24 cellular contexts compared by ENCODE assay signal in genomic region chr1:93151474-93151873, GRCh38.
"Had no signal": no experiment of that assay in that cellular context is flagged by ENCODE, and none has a peak within 500 bp of the region (broad histone marks: within the 10 kb centered on the region; RNA-seq: fewer than 3 reads in every experiment).

No MANE protein-coding gene starts in this region.

- ATAC-seq: activated CD8-positive, alpha-beta T cell treated with anti-CD3 and anti-CD28 coated beads, Interleukin-2, amount 10 ng/mL, durations not matched to agents 7 days and 5 days; SK-N-SH treated with all-trans-retinoic acid at 6 μM for 48 hours; T-helper 17 cell; WTC11 had no signal

- H3K27me3 Mint-ChIP-seq: activated CD4-positive, alpha-beta T cell treated with anti-CD3 and anti-CD28 coated beads, Interleukin-2, amount 10 ng/mL, durations not matched to agents 24 days and 14 days; activated naive CD4-positive, alpha-beta T cell treated with anti-CD3 and anti-CD28 coated beads, Interleukin-2, amount 50 U/mL, for 24 hours; T-helper 17 cell had no signal

- H3K4me1 ChIP-seq: SJSA1 had no signal

- DNase-seq: activated CD4-positive, alpha-beta T cell treated with anti-CD3 and anti-CD28 coated beads, Interleukin-2, amount 10 ng/mL, durations not matched to agents 24 days and 14 days; activated CD4-positive, CD25-positive, alpha-beta regulatory T cell treated with anti-CD3 and anti-CD28 coated beads, Interleukin-2, amount 50 U/mL, for 72 hours; activated CD8-positive, alpha-beta memory T cell treated with anti-CD3 and anti-CD28 coated beads, Interleukin-2, amount 50 U/mL, for 48 hours; activated CD8-positive, alpha-beta T cell treated with anti-CD3 and anti-CD28 coated beads, Interleukin-2, amount 10 ng/mL, durations not matched to agents 7 days and 5 days; activated effector memory CD4-positive, alpha-beta T cell treated with Interleukin-2 at 50 U/mL for 16 hours; activated naive CD4-positive, alpha-beta T cell; activated T-cell treated with anti-CD3 and anti-CD28 coated beads, Interleukin-2, amount 50 U/mL, for 48 hours; brain microvascular endothelial cell; KG1; NCI-H1048; NCI-H146; NCI-H187 treated with DMSO at 0.1 percent for 48 hours; NCI-H2081 treated with DMSO at 0.1 percent for 48 hours; NCI-H446; NCI-H524; SHP77; SW 1271; T-helper 17 cell; T-helper 9 cell had no signal

- H3K4me3 ChIP-seq: cardiac muscle cell, SJSA1 had no signal

- H3K27ac Mint-ChIP-seq: activated CD4-positive, alpha-beta T cell treated with anti-CD3 and anti-CD28 coated beads, Interleukin-2, amount 10 ng/mL, durations not matched to agents 24 days and 14 days; activated CD8-positive, alpha-beta T cell treated with anti-CD3 and anti-CD28 coated beads, Interleukin-2, amount 10 ng/mL, durations not matched to agents 7 days and 5 days; activated naive CD4-positive, alpha-beta T cell treated with anti-CD3 and anti-CD28 coated beads, Interleukin-2, amount 50 U/mL, for 24 hours; T-helper 17 cell had no signal

- H3K27ac ChIP-seq: brain microvascular endothelial cell, cardiac muscle cell, SJSA1 had no signal

- H3K4me3 Mint-ChIP-seq: activated CD4-positive, alpha-beta T cell treated with anti-CD3 and anti-CD28 coated beads, Interleukin-2, amount 10 ng/mL, durations not matched to agents 24 days and 14 days; activated CD8-positive, alpha-beta T cell treated with anti-CD3 and anti-CD28 coated beads, Interleukin-2, amount 10 ng/mL, durations not matched to agents 7 days and 5 days; activated naive CD4-positive, alpha-beta T cell treated with anti-CD3 and anti-CD28 coated beads, Interleukin-2, amount 50 U/mL, for 24 hours; T-helper 17 cell; WTC11 had no signal

- H3K9me3 ChIP-seq: SJSA1 had no signal

- H3K27me3 ChIP-seq: brain microvascular endothelial cell, cardiac muscle cell, SJSA1 had no signal

- H3K9me3 Mint-ChIP-seq: activated CD4-positive, alpha-beta T cell treated with anti-CD3 and anti-CD28 coated beads, Interleukin-2, amount 10 ng/mL, durations not matched to agents 24 days and 14 days; activated naive CD4-positive, alpha-beta T cell treated with anti-CD3 and anti-CD28 coated beads, Interleukin-2, amount 50 U/mL, for 24 hours; WTC11 had no signal
